In the genomic region with DNA sequence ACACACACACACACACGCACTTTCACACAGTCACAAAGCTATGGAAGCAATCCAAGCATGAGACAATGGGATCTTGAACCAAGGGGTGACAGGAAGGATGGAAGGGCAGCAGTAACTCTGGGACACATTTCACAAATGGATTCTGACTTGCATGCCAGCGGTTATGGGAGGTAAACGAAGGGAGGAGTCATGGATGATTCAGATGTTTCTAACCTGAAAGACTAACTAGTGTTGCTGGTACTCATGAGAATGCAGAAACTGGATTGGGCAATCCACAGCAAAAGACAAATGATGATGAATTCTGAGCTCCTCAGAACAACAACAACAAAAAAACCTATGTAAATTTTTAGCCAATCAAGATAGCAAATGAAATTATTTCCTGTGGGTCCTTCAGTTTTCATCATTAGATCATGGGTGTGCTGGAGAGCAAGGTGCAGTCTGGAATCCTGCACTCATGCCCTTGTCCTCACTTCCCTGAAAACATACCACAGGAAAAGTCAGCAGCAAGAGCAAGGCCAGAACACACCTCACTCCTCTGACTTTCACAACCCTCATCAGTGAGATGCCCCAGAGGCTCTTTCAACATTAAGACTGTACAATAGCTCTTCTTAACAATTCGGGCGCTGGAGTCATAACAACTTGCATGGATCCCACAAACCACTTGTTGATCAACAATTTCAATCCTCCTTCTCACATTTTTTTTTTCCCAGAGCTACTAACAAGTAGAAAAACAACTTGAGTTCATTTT, we compare ENCODE assay signal across 16 cellular contexts. TPM values are rescaled to one million over a fixed set of nuclear protein-coding genes. Genes with fewer than 3 reads are reported as not detected.
A peak's percentile ranks its signal among the peaks of the same experiment; 100 is the strongest.
DNase-seq lines count a peak whose midpoint lies in the region; ATAC-seq, FAIRE-seq and TF ChIP-seq lines count a peak whose summit lies in the region.
"Had no signal": no experiment of that assay in that cellular context is flagged by ENCODE, and none has a peak within 500 bp of the region (broad histone marks: within the 10 kb centered on the region; RNA-seq: fewer than 3 reads in every experiment).

No MANE protein-coding gene starts in this region.

- no peak overlapping the region for H3K27ac ChIP-seq in astrocyte (ENCODE audit: low read depth, low read length)
- H3K27ac ChIP-seq in foreskin keratinocyte = peak overlapping the region; percentile 55
- no peak overlapping the region for H3K27ac ChIP-seq in left ventricle myocardium inferior (replicated peaks)

- no peak overlapping the region for H3K4me2 ChIP-seq in astrocyte (ENCODE audit: low read length)

- H3K27me3 Mint-ChIP-seq in astrocyte (ENCODE audit: low read depth, unreplicated experiment) = no peaks in the 10 kb centered on the region

- H3K4me3 ChIP-seq in astrocyte (ENCODE audit: insufficient read depth, low read depth, low read length) = no peak overlapping the region
- no peak overlapping the region for H3K4me3 ChIP-seq in left ventricle myocardium inferior
- H3K4me3 ChIP-seq in MG63 = no peak overlapping the region

- H3K4me1 ChIP-seq in astrocyte (ENCODE audit: insufficient read depth, low read length) (no peaks in the 10 kb centered on the region), foreskin keratinocyte (peaks cover 11% of the 10 kb centered on the region), left ventricle myocardium inferior (no peaks in the 10 kb centered on the region)

- no peak overlapping the region for H3K4me3 Mint-ChIP-seq in astrocyte (ENCODE audit: unreplicated experiment)
- H3K4me3 Mint-ChIP-seq: activated naive CD8-positive, alpha-beta T cell; activated T-cell treated with anti-CD3 and anti-CD28 coated beads, Interleukin-2, amount 50 U/mL, for 24 hours; central memory CD8-positive, alpha-beta T cell had no signal

- H3K4me1 Mint-ChIP-seq in astrocyte (ENCODE audit: low read depth, unreplicated experiment) = no peaks in the 10 kb centered on the region
- H3K4me1 Mint-ChIP-seq: central memory CD8-positive, alpha-beta T cell had no signal

- no peaks in the 10 kb centered on the region for H3K9me3 Mint-ChIP-seq in astrocyte (ENCODE audit: unreplicated experiment)
- H3K9me3 Mint-ChIP-seq: activated T-cell treated with anti-CD3 and anti-CD28 coated beads, Interleukin-2, amount 50 U/mL, for 24 hours; central memory CD8-positive, alpha-beta T cell had no signal

- H3K36me3 ChIP-seq in astrocyte (ENCODE audit: insufficient read depth, low read length) = no peaks in the 10 kb centered on the region
- no peaks in the 10 kb centered on the region for H3K36me3 ChIP-seq in left ventricle myocardium inferior
- no peaks in the 10 kb centered on the region for H3K36me3 ChIP-seq in MG63

- ATAC-seq in foreskin keratinocyte (peak; percentile 97), GM18861 (IDR thresholded peaks at IDR 0.05; ENCODE audit: unreplicated experiment) (no peak), GM19023 (IDR thresholded peaks at IDR 0.05; ENCODE audit: unreplicated experiment) (no peak)

- intact Hi-C loops in left ventricle myocardium inferior (cut with micrococcal nuclease) = no loop called here

- H2AFZ ChIP-seq in astrocyte (ENCODE audit: low read depth, low read length) = no peak overlapping the region

- no peaks in the 10 kb centered on the region for H4K20me1 ChIP-seq in astrocyte (ENCODE audit: insufficient read depth, low read length)

- H3K9ac ChIP-seq in astrocyte (ENCODE audit: low read length) = no peak overlapping the region

- H3K27me3 ChIP-seq in astrocyte (ENCODE audit: insufficient read depth, low read length) (no peaks in the 10 kb centered on the region), foreskin keratinocyte (no peaks in the 10 kb centered on the region), left ventricle myocardium inferior (ENCODE audit: low read depth) (no peaks in the 10 kb centered on the region), MG63 (no peaks in the 10 kb centered on the region)

- H3K79me2 ChIP-seq in astrocyte (ENCODE audit: insufficient read depth, low read length) = no peaks in the 10 kb centered on the region

- H3K9me3 ChIP-seq in astrocyte (ENCODE audit: insufficient read depth, low read depth, low read length) (no peaks in the 10 kb centered on the region), left ventricle myocardium inferior (replicated peaks) (no peaks in the 10 kb centered on the region), MG63 (no peaks in the 10 kb centered on the region)

- no peak for TF ChIP-seq CTCF in astrocyte (IDR thresholded peaks at IDR 0.05; ENCODE audit: insufficient read depth, low read depth, low read length)
- no peak for TF ChIP-seq CTCF in foreskin keratinocyte (conservative IDR thresholded peaks at IDR 0.05)
- TF ChIP-seq CTCF in left ventricle myocardium inferior (IDR thresholded peaks at IDR 0.05; ENCODE audit: borderline replicate concordance) = no peak

- FAIRE-seq in astrocyte (lab: Jason Lieb, UNC) = no peak
- FAIRE-seq: TTC549 had no signal

- H3K27ac Mint-ChIP-seq in astrocyte (ENCODE audit: unreplicated experiment) = no peak overlapping the region
- H3K27ac Mint-ChIP-seq: activated naive CD8-positive, alpha-beta T cell; activated T-cell treated with anti-CD3 and anti-CD28 coated beads, Interleukin-2, amount 50 U/mL, for 24 hours had no signal

- no peaks in the 10 kb centered on the region for H3K36me3 Mint-ChIP-seq in astrocyte (ENCODE audit: low read depth, unreplicated experiment)
- H3K36me3 Mint-ChIP-seq: activated naive CD8-positive, alpha-beta T cell had no signal

- DNase-seq in AG20443 (ENCODE audit: low spot score) = peak; percentile 21
- DNase-seq in HS-27A (ENCODE audit: low read depth) = peak; percentile 8
- DNase-seq in astrocyte (ENCODE audit: low read depth) = peak; percentile 25
- peak; percentile 83 to 93 for DNase-seq in foreskin keratinocyte
- DNase-seq in left ventricle myocardium inferior = no peak
- no peak for DNase-seq in MG63
- DNase-seq: activated T-cell treated with anti-CD3 and anti-CD28 coated beads, Interleukin-2, amount 50 U/mL, for 24 hours; COR-L47; NCI-H1105 treated with DMSO at 0.1 percent for 48 hours; NCI-H69 had no signal

RNA-seq across cellular contexts. Expression of a gene that starts 32.6 kb away (rescaled TPM):
- total RNA-seq in astrocyte (4.4 and 4.7 TPM in 2 replicates), foreskin keratinocyte (1.7 and 2.8 TPM in 2 replicates), left ventricle myocardium inferior (0.03 TPM)
- 0.35 and 0.44 TPM in 2 replicates for polyA plus RNA-seq in foreskin keratinocyte
- not detected in 2 replicates for total RNA-seq in MG63 (2014; rRNA removed; shearing (Covaris generic); ENCODE audit: low replicate concordance)
- polyA plus RNA-seq: neural cell had no signal

Comparison
In these comparisons a context has a peak if more than half of its experiments do, and no peak if none do; other contexts are left out.
1. DNase-seq: peak in AG20443 (single experiment), HS-27A (single experiment), astrocyte (single experiment) and foreskin keratinocyte (2 of 2); none in left ventricle myocardium inferior (single experiment) and MG63 (single experiment).